Comparison of ENCODE assay signal across 16 cellular contexts in the genomic region with DNA sequence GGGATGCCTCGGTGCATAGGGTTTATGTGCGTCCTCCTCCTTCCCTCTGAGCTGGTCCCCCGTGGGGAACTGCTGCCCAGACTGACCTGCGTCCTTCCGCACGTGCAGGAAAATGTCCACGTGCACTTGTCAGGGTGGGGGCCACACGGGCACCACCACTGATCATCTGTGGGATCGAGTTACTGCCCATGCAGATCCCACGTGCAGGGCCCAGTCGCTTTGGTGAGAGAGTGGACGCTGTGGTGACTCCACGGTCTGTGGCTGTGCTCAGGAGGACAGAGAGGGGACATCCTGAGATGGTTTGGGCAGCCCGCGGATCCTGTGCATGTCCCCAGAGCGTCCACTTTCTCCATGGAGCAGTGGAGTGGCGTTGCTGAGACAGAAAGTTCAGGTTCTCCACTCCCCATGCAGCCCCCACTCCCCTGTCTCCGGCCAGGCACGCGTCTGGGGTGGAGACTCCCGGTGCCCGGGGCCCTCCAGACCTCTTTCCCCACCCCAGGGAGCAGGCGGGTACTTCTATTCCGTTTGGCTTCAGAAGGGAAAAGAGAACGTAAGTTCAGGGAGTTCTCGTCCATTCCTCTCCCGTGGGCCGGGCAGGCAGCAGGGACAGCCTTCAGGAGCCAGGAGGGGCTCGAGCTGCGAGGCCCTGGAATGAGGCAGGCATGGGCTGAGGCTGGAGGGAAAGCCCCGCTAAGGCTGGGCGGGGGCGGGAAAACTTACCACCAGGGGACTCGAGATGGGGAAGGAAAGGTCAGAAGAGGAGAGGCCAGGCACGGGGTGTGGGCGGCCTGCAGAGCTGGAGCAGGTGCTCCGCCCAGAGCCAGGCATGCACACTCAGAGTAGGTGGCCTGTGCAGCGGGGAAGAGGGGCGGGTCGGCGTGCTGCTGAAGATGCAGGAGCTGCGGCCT. TPM values are rescaled to one million over a fixed set of nuclear protein-coding genes. Genes with fewer than 3 reads are reported as not detected.
A peak's percentile ranks its signal among the peaks of the same experiment; 100 is the strongest.
DNase-seq lines count a peak whose midpoint lies in the region; ATAC-seq lines count a peak whose summit lies in the region.
"Had no signal": no experiment of that assay in that cellular context is flagged by ENCODE, and none has a peak within 500 bp of the region (broad histone marks: within the 10 kb centered on the region; RNA-seq: fewer than 3 reads in every experiment).

No MANE protein-coding gene starts in this region.

- H3K36me3 ChIP-seq in muscle layer of duodenum (ENCODE audit: control insufficient read depth in 1 of 2, insufficient read depth in 2 of 2, low read length in 2 of 2), result no peaks in the 10 kb centered on the region
- H3K36me3 ChIP-seq: adrenal gland had no signal

- no peak overlapping the region for H3K4me3 Mint-ChIP-seq in stimulated activated naive CD8-positive, alpha-beta T cell treated with anti-CD3 and anti-CD28 coated beads, Interleukin-15, amount 100 ng/mL, for 72 hours
- H3K4me3 Mint-ChIP-seq: naive thymus-derived CD4-positive, alpha-beta T cell had no signal

- no peak overlapping the region for H3K4me3 ChIP-seq in muscle layer of duodenum (ENCODE audit: low read depth in 1 of 2, low read length in 2 of 2)
- H3K4me3 ChIP-seq: adrenal gland had no signal

- DNase-seq in stimulated activated naive CD8-positive, alpha-beta T cell treated with anti-CD3 and anti-CD28 coated beads, Interleukin-15, amount 100 ng/mL, for 72 hours, result no peak
- DNase-seq in stimulated activated naive CD8-positive, alpha-beta T cell treated with anti-CD3 and anti-CD28 coated beads, Interleukin-15, Interleukin-2, amounts not matched to agents 100 U/mL and 50 U/mL, for 24 hours, result no peak
- DNase-seq in NCI-H446 (lab: John Stamatoyannopoulos, UW) (no peak), DMS153 (lab: John Stamatoyannopoulos, UW) (no peak), anterior cingulate cortex (lab: John Stamatoyannopoulos, UW) (no peak), NCI-H2107 (lab: John Stamatoyannopoulos, UW) (no peak)
- DNase-seq: activated CD8-positive, alpha-beta memory T cell treated with anti-CD3 and anti-CD28 coated beads, Interleukin-2, amount 50 U/mL, for 48 hours; adrenal gland; effector CD8-positive, alpha-beta T cell; naive thymus-derived CD4-positive, alpha-beta T cell; NCI-H1436 treated with DMSO at 0.1 percent for 48 hours; OCI-M1; stimulated activated CD4-positive, alpha-beta T cell treated with anti-CD3 and anti-CD28 coated beads, Interleukin-1b, Interleukin-23, amount 100 ng/mL, for 48 hours; stimulated activated naive CD4-positive, alpha-beta T cell treated with Interleukin-2 at 50 U/mL for 16 hours had no signal

- no peak overlapping the region for H3K27ac Mint-ChIP-seq in stimulated activated naive CD8-positive, alpha-beta T cell treated with anti-CD3 and anti-CD28 coated beads, Interleukin-15, amount 100 ng/mL, for 72 hours
- H3K27ac Mint-ChIP-seq: naive thymus-derived CD4-positive, alpha-beta T cell had no signal

- no peaks in the 10 kb centered on the region for H3K9me3 Mint-ChIP-seq in stimulated activated naive CD8-positive, alpha-beta T cell treated with anti-CD3 and anti-CD28 coated beads, Interleukin-15, amount 100 ng/mL, for 72 hours
- H3K9me3 Mint-ChIP-seq: naive thymus-derived CD4-positive, alpha-beta T cell had no signal

- H3K27me3 ChIP-seq in muscle layer of duodenum (ENCODE audit: low read depth, low read length), result no peaks in the 10 kb centered on the region
- H3K27me3 ChIP-seq: adrenal gland had no signal

- ATAC-seq in stimulated activated naive CD8-positive, alpha-beta T cell treated with anti-CD3 and anti-CD28 coated beads, Interleukin-15, amount 100 ng/mL, for 72 hours, result peak; percentile 29
- ATAC-seq in stimulated activated naive CD8-positive, alpha-beta T cell treated with anti-CD3 and anti-CD28 coated beads, Interleukin-15, Interleukin-2, amounts not matched to agents 100 U/mL and 50 U/mL, for 24 hours, result no peak
- peak; percentile 58 for ATAC-seq in esophagus mucosa
- ATAC-seq: naive thymus-derived CD4-positive, alpha-beta T cell had no signal

- H3K9me3 ChIP-seq in muscle layer of duodenum (ENCODE audit: control insufficient read depth in 1 of 2, low read length in 2 of 2), result no peaks in the 10 kb centered on the region
- H3K9me3 ChIP-seq: adrenal gland had no signal

- H3K27ac ChIP-seq in muscle layer of duodenum (ENCODE audit: low read length), result peak overlapping the region; percentile 58

- peaks cover 37 to 68% of the 10 kb centered on the region in 2 donors for H3K4me1 ChIP-seq in muscle layer of duodenum (ENCODE audit: control insufficient read depth in 1 of 2, insufficient read depth in 2 of 2, low read length in 2 of 2)

- H3K27me3 Mint-ChIP-seq in stimulated activated naive CD8-positive, alpha-beta T cell treated with anti-CD3 and anti-CD28 coated beads, Interleukin-15, amount 100 ng/mL, for 72 hours, result peaks cover 39% of the 10 kb centered on the region

- H3K4me1 Mint-ChIP-seq in stimulated activated naive CD8-positive, alpha-beta T cell treated with anti-CD3 and anti-CD28 coated beads, Interleukin-15, amount 100 ng/mL, for 72 hours, result peaks cover 17% of the 10 kb centered on the region

RNA-seq across cellular contexts. Expression of gene EGFR, which starts 59.9 kb away (rescaled TPM):
- total RNA-seq in esophagus mucosa, result 101 TPM
